ENCODE assay signal across 1 cellular context in genomic region chr11:131837562-131837961, GRCh38.
TF ChIP-seq lines count a peak whose summit lies in the region.

No MANE protein-coding gene starts in this region.

TF ChIP-seq in H1, 55 proteins besides CTCF, POLR2A, EP300 and RAD21:
- TF ChIP-seq POU5F1 (IDR thresholded peaks at IDR 0.05; ENCODE audit: low read depth, low read length), result no peak
- TF ChIP-seq MAFK (IDR thresholded peaks at IDR 0.05; ENCODE audit: low read depth, low read length), result no peak
- no peak for TF ChIP-seq PHF8 (conservative IDR thresholded peaks at IDR 0.05; ENCODE audit: low read depth, low read length)
